In genomic region chr12:34022079-34022830, GRCh38 we compare ENCODE assay signal across 1 cellular context.
TF ChIP-seq lines count a peak whose summit lies in the region.

A gene with protein sequence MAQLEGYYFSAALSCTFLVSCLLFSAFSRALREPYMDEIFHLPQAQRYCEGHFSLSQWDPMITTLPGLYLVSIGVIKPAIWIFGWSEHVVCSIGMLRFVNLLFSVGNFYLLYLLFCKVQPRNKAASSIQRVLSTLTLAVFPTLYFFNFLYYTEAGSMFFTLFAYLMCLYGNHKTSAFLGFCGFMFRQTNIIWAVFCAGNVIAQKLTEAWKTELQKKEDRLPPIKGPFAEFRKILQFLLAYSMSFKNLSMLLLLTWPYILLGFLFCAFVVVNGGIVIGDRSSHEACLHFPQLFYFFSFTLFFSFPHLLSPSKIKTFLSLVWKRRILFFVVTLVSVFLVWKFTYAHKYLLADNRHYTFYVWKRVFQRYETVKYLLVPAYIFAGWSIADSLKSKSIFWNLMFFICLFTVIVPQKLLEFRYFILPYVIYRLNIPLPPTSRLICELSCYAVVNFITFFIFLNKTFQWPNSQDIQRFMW (plus strand): TSS chr12:34022496. CDS start chr12:34022600, 104 bp downstream.

TF ChIP-seq in HepG2, 621 proteins besides CTCF, POLR2A, EP300 and RAD21 (continued from another document and continues in another):
- TF ChIP-seq ARID4A (CRISPR knock-in tag; IDR thresholded peaks at IDR 0.05; ENCODE audit: borderline replicate concordance): peak; percentile 91
- 0 out of 2 replicates have a peak, but pooled peaks have one; percentile 59 for TF ChIP-seq SNAPC2 (CRISPR knock-in tag; IDR thresholded peaks at IDR 0.05)
- peak; percentile 84 for TF ChIP-seq SP2 (CRISPR knock-in tag; IDR thresholded peaks at IDR 0.05)
- TF ChIP-seq CCDC6 (CRISPR knock-in tag; IDR thresholded peaks at IDR 0.05): peak; percentile 60; the same call in 1 of the 2 replicates
- TF ChIP-seq, protein P1, sequence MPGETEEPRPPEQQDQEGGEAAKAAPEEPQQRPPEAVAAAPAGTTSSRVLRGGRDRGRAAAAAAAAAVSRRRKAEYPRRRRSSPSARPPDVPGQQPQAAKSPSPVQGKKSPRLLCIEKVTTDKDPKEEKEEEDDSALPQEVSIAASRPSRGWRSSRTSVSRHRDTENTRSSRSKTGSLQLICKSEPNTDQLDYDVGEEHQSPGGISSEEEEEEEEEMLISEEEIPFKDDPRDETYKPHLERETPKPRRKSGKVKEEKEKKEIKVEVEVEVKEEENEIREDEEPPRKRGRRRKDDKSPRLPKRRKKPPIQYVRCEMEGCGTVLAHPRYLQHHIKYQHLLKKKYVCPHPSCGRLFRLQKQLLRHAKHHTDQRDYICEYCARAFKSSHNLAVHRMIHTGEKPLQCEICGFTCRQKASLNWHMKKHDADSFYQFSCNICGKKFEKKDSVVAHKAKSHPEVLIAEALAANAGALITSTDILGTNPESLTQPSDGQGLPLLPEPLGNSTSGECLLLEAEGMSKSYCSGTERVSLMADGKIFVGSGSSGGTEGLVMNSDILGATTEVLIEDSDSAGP (CRISPR knock-in tag; IDR thresholded peaks at IDR 0.05; ENCODE audit: borderline replicate concordance): peak; percentile 69
- 0 out of 2 replicates have a peak, but pooled peaks have one; percentile 24 for TF ChIP-seq ZBTB7B (CRISPR knock-in tag; IDR thresholded peaks at IDR 0.05)
- no peak for TF ChIP-seq NAIF1 (CRISPR knock-in tag; IDR thresholded peaks at IDR 0.05; ENCODE audit: borderline replicate concordance)
- peak; percentile 39 for TF ChIP-seq XRCC5 (optimal IDR thresholded peaks at IDR 0.05; ENCODE audit: low read length)
- TF ChIP-seq ZNF333 (CRISPR knock-in tag; IDR thresholded peaks at IDR 0.05; ENCODE audit: borderline replicate concordance): no peak
- TF ChIP-seq ZNF18 (CRISPR knock-in tag; IDR thresholded peaks at IDR 0.05; ENCODE audit: insufficient replicate concordance): no peak
- TF ChIP-seq E2F1 (CRISPR knock-in tag; IDR thresholded peaks at IDR 0.05): peak; percentile 64; the same call in 1 of the 2 replicates
- TF ChIP-seq, protein P2, sequence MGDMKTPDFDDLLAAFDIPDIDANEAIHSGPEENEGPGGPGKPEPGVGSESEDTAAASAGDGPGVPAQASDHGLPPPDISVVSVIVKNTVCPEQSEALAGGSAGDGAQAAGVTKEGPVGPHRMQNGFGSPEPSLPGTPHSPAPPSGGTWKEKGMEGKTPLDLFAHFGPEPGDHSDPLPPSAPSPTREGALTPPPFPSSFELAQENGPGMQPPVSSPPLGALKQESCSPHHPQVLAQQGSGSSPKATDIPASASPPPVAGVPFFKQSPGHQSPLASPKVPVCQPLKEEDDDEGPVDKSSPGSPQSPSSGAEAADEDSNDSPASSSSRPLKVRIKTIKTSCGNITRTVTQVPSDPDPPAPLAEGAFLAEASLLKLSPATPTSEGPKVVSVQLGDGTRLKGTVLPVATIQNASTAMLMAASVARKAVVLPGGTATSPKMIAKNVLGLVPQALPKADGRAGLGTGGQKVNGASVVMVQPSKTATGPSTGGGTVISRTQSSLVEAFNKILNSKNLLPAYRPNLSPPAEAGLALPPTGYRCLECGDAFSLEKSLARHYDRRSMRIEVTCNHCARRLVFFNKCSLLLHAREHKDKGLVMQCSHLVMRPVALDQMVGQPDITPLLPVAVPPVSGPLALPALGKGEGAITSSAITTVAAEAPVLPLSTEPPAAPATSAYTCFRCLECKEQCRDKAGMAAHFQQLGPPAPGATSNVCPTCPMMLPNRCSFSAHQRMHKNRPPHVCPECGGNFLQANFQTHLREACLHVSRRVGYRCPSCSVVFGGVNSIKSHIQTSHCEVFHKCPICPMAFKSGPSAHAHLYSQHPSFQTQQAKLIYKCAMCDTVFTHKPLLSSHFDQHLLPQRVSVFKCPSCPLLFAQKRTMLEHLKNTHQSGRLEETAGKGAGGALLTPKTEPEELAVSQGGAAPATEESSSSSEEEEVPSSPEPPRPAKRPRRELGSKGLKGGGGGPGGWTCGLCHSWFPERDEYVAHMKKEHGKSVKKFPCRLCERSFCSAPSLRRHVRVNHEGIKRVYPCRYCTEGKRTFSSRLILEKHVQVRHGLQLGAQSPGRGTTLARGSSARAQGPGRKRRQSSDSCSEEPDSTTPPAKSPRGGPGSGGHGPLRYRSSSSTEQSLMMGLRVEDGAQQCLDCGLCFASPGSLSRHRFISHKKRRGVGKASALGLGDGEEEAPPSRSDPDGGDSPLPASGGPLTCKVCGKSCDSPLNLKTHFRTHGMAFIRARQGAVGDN (CRISPR knock-in tag; IDR thresholded peaks at IDR 0.05): peak; percentile 73
- no peak for TF ChIP-seq PLSCR1 (CRISPR knock-in tag; IDR thresholded peaks at IDR 0.05; ENCODE audit: borderline replicate concordance)
- TF ChIP-seq NFIB (CRISPR knock-in tag; IDR thresholded peaks at IDR 0.05; ENCODE audit: borderline replicate concordance): no peak
- TF ChIP-seq ZSCAN9 (CRISPR knock-in tag; IDR thresholded peaks at IDR 0.05; ENCODE audit: borderline replicate concordance): no peak
- TF ChIP-seq PHF5A (CRISPR knock-in tag; IDR thresholded peaks at IDR 0.05; ENCODE audit: low read depth, unreplicated experiment): no peak
- TF ChIP-seq FOXJ3 (CRISPR knock-in tag; IDR thresholded peaks at IDR 0.05; ENCODE audit: borderline replicate concordance): 0 out of 2 replicates have a peak, but pooled peaks have one; percentile 2
- 0 out of 2 replicates have a peak, but pooled peaks have one; percentile 30 for TF ChIP-seq ZNF552 (CRISPR knock-in tag; IDR thresholded peaks at IDR 0.05; ENCODE audit: borderline replicate concordance)
- TF ChIP-seq KDM2A (CRISPR knock-in tag; IDR thresholded peaks at IDR 0.05; ENCODE audit: borderline replicate concordance, low read depth): peak; percentile 88
- no peak for TF ChIP-seq THYN1 (CRISPR knock-in tag; IDR thresholded peaks at IDR 0.05; ENCODE audit: borderline replicate concordance, low read depth)
- peak; percentile 28; the same call in 1 of the 2 replicates for TF ChIP-seq KLF6 (CRISPR knock-in tag; IDR thresholded peaks at IDR 0.05)
- TF ChIP-seq KIAA2018 (CRISPR knock-in tag; IDR thresholded peaks at IDR 0.05; ENCODE audit: borderline replicate concordance): no peak
- TF ChIP-seq DPF2 (CRISPR knock-in tag; IDR thresholded peaks at IDR 0.05; ENCODE audit: borderline replicate concordance, low read depth): no peak
- no peak for TF ChIP-seq U2AF1 (optimal IDR thresholded peaks at IDR 0.05; ENCODE audit: low read depth, low read length)
- peak; percentile 63 for TF ChIP-seq FOXA3 (CRISPR knock-in tag; IDR thresholded peaks at IDR 0.05)
- TF ChIP-seq, protein P3, sequence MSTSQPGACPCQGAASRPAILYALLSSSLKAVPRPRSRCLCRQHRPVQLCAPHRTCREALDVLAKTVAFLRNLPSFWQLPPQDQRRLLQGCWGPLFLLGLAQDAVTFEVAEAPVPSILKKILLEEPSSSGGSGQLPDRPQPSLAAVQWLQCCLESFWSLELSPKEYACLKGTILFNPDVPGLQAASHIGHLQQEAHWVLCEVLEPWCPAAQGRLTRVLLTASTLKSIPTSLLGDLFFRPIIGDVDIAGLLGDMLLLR (CRISPR knock-in tag; IDR thresholded peaks at IDR 0.05): no peak
- peak; percentile 53; the same call in 1 of the 2 replicates for TF ChIP-seq ZNF124 (CRISPR knock-in tag; IDR thresholded peaks at IDR 0.05)
- 0 out of 2 replicates have a peak, but pooled peaks have one; percentile 27 for TF ChIP-seq ZNF564 (CRISPR knock-in tag; IDR thresholded peaks at IDR 0.05)
- 0 out of 2 replicates have a peak, but pooled peaks have one; percentile 33 for TF ChIP-seq NCOA2 (CRISPR knock-in tag; IDR thresholded peaks at IDR 0.05)
